Comparison of ENCODE assay signal across 13 cellular contexts in the genomic region with DNA sequence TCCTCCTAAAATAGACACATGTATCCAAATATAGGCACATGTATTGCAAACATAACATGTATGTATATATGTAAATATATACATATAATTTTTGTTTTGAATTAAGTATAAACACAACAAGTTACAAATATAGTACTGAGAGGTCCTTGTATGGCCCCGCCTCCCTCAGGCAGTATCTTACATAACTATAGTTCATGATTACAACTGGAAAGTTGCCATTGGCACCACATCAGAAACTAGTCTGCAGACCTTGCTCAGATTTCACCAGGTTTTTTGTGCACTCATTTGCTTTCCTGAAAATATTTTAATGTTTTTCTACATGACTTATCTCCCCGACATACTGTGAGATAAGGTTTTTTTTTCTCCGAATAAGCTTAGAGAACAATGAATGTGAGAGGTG. TPM values are rescaled to one million over a fixed set of nuclear protein-coding genes. Genes with fewer than 3 reads are reported as not detected.
DNase-seq lines count a peak whose midpoint lies in the region; TF ChIP-seq lines count a peak whose summit lies in the region.
"Not testable (repeated sequence)": the region's sequence is repeated elsewhere in the genome, so short reads cannot be mapped to it uniquely, and the experiment has no call there.
"Had no signal": no experiment of that assay in that cellular context is flagged by ENCODE, and none has a peak within 500 bp of the region (broad histone marks: within the 10 kb centered on the region; RNA-seq: fewer than 3 reads in every experiment).

No MANE protein-coding gene starts in this region.

- not testable (repeated sequence) for BruUV-seq in MCF 10A (replicated peaks; lab: Mats Ljungman, UMichigan)

- H3K4me3 Mint-ChIP-seq in MCF 10A (ENCODE audit: unreplicated experiment) = not testable (repeated sequence)

- TF ChIP-seq CTCF in adrenal gland (IDR thresholded peaks at IDR 0.05); MCF 10A (IDR thresholded peaks at IDR 0.05; ENCODE audit: unreplicated experiment); hepatocyte (IDR thresholded peaks at IDR 0.05; ENCODE audit: poor library complexity); liver (IDR thresholded peaks at IDR 0.05; ENCODE audit: low read depth, low read length, missing input control); stomach (IDR thresholded peaks at IDR 0.05): not testable (repeated sequence)

- H3K79me2 ChIP-seq in hepatocyte = not testable (repeated sequence)

- intact Hi-C loops in adrenal gland (cut with DNase I); MCF 10A (cut with micrococcal nuclease); stomach (cut with DNase I; ENCODE audit: low total_unique reads): not testable (repeated sequence)

- H4K20me1 ChIP-seq in hepatocyte (ENCODE audit: insufficient read depth, poor library complexity, severe bottlenecking) = not testable (repeated sequence)

- not testable (repeated sequence) for H3K36me3 Mint-ChIP-seq in MCF 10A (ENCODE audit: insufficient read depth, unreplicated experiment)

- DNase-seq in adrenal gland (peak in 6 of 7 donors; percentile 42 to 83 (median 64)), MCF 10A (ENCODE audit: unreplicated experiment) (peak; percentile 29), hepatocyte (ENCODE audit: low spot score) (peak; percentile 20), mucosa of gallbladder (ENCODE audit: low spot score) (peak; percentile 51), stomach (peak; percentile 44)

- not testable (repeated sequence) for H3K27me3 Mint-ChIP-seq in MCF 10A (ENCODE audit: insufficient read depth, unreplicated experiment)

- H3K9me3 Mint-ChIP-seq in MCF 10A (ENCODE audit: unreplicated experiment) = not testable (repeated sequence)

- not testable (repeated sequence) for H3K36me3 ChIP-seq in adrenal gland (replicated peaks in 1 of 2); hepatocyte (replicated peaks; ENCODE audit: insufficient read depth, low read depth); liver (ENCODE audit: control insufficient read depth in 4 of 4, insufficient read depth in 3 of 4, low read depth in 1 of 4, low read length in 3 of 4); stomach

- H3K27me3 ChIP-seq in adrenal gland; hepatocyte; liver (ENCODE audit: control insufficient read depth in 4 of 4, insufficient read depth in 4 of 4, low read length in 3 of 4); stomach: not testable (repeated sequence)

- H3K9me3 ChIP-seq in adrenal gland (replicated peaks in 1 of 3); hepatocyte (ENCODE audit: low read depth); liver (ENCODE audit: control insufficient read depth in 4 of 4, low read length in 3 of 4); stomach: not testable (repeated sequence)

- TF ChIP-seq POLR2A in adrenal gland (IDR thresholded peaks at IDR 0.05); stomach (IDR thresholded peaks at IDR 0.05): not testable (repeated sequence)

- not testable (repeated sequence) for H3K9me2 ChIP-seq in hepatocyte (replicated peaks; ENCODE audit: insufficient read depth)

- H2AFZ ChIP-seq in hepatocyte = not testable (repeated sequence)

- H3K4me1 ChIP-seq in adrenal gland (replicated peaks in 1 of 2); hepatocyte (ENCODE audit: insufficient read depth); stomach: not testable (repeated sequence)
- H3K4me1 ChIP-seq in liver (ENCODE audit: control insufficient read depth in 4 of 4, insufficient read depth in 4 of 4, low read length in 3 of 4) = peaks cover 10 to 56% (median 42%) of the 10 kb centered on the region in 4 donors

- not testable (repeated sequence) for H3K27ac Mint-ChIP-seq in MCF 10A (ENCODE audit: low read depth, unreplicated experiment)

- CTCF ChIA-PET in MCF 10A (lab: Yijun Ruan, JAX) = not testable (repeated sequence)

- TF ChIP-seq EP300 in stomach (IDR thresholded peaks at IDR 0.05) = not testable (repeated sequence)

- not testable (repeated sequence) for TF ChIP-seq RAD21 in liver (IDR thresholded peaks at IDR 0.05)

- H3K4me1 Mint-ChIP-seq in MCF 10A (ENCODE audit: insufficient read depth, unreplicated experiment) = not testable (repeated sequence)

- POLR2A ChIA-PET in MCF 10A (lab: Yijun Ruan, JAX) = not testable (repeated sequence)

- H3K4me2 ChIP-seq in hepatocyte = not testable (repeated sequence)

- 35 to 55% (median 40%) methylated on average over 3 of the region's 3 CpGs for WGBS in adrenal gland, 4 donors
- 75% methylated on average over 3 of the region's 3 CpGs for WGBS in hepatocyte (ENCODE audit: low lambda C conversion rate, missing lambda C conversion rate)
- 31% methylated on average over 3 of the region's 3 CpGs for WGBS in liver
- 33 to 62% (median 43%) methylated on average over 3 of the region's 3 CpGs for WGBS in stomach, 5 donors

- peak overlapping the region in 1 of 2 donors; percentile 36 for H3K9ac ChIP-seq in liver (ENCODE audit: low read depth in 1 of 2, low read length in 2 of 2)

- H3K4me3 ChIP-seq in adrenal gland; hepatocyte; liver (ENCODE audit: low read depth in 1 of 3, low read length in 3 of 3); stomach: not testable (repeated sequence)

- not testable (repeated sequence) for H3K27ac ChIP-seq in adrenal gland, hepatocyte, stomach
- H3K27ac ChIP-seq in liver (ENCODE audit: low read depth in 1 of 2, low read length in 2 of 2) = peak overlapping the region; percentile 5 to 71

TF ChIP-seq in liver, 16 proteins besides CTCF, POLR2A, EP300 and RAD21:
- peak in 1 of 2 donors; percentile 57 for TF ChIP-seq RXRA (IDR thresholded peaks at IDR 0.05)
- TF ChIP-seq SP1 (IDR thresholded peaks at IDR 0.05) = peak; percentile 9
- TF ChIP-seq, protein P1, sequence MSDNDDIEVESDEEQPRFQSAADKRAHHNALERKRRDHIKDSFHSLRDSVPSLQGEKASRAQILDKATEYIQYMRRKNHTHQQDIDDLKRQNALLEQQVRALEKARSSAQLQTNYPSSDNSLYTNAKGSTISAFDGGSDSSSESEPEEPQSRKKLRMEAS (IDR thresholded peaks at IDR 0.05) = peak; percentile 18
- TF ChIP-seq HNF4A (conservative IDR thresholded peaks at IDR 0.05) = peak; percentile 50 to 62
TF ChIP-seq in liver: peak in this region for 4; not testable (repeated sequence) for 12.

RNA-seq across cellular contexts. Expression of a gene that starts 5.2 kb away (rescaled TPM):
- total RNA-seq in adrenal gland = 1 to 10 TPM in 1 of 8 donors, under 1 TPM in 1, not detected in 6; 0.83 to 1.1 TPM
- polyA plus RNA-seq in adrenal gland = under 1 TPM in 1 of 3 donors, not detected in 2; 0.77 TPM
- total RNA-seq in MCF 10A (2022) = not detected in 2 replicates
- total RNA-seq in hepatocyte = 223 and 225 TPM in 2 replicates
- 86.4 and 145 TPM in 2 replicates for polyA plus RNA-seq in hepatocyte
- total RNA-seq in liver = 1,000 to 10,000 TPM in 1 of 2 donors, 100 to 1,000 TPM in 1; 880 to 1,208 TPM
- 1,000 to 10,000 TPM; 1,307 to 1,797 TPM for polyA plus RNA-seq in liver
- 3.9 TPM for total RNA-seq in mucosa of gallbladder
- total RNA-seq in stomach = 1 to 10 TPM in 1 of 5 donors, not detected in 4; 3.3 TPM
- polyA plus RNA-seq in stomach = not detected
- total RNA-seq: A673; CD4-positive, CD25-positive, alpha-beta regulatory T cell; Daoy had no signal
- polyA plus RNA-seq: AG04450; CD14-positive monocyte; CD4-positive, alpha-beta memory T cell; CD4-positive, CD25-positive, alpha-beta regulatory T cell; CD8-positive, alpha-beta memory T cell had no signal

RNA-seq across cellular contexts. Expression of a gene that starts 32.8 kb away (rescaled TPM):
- total RNA-seq in adrenal gland (1 to 10 TPM in 2 of 8 donors, under 1 TPM in 2, not detected in 4; 0.26 to 3.1 (median 0.90) TPM), MCF 10A (2022) (not detected in 2 replicates), hepatocyte (1.1 and 1.4 TPM in 2 replicates), liver (10 to 100 TPM; 34.7 to 62.8 TPM), mucosa of gallbladder (1.3 TPM), stomach (not detected)
- polyA plus RNA-seq in adrenal gland (under 1 TPM in 2 of 3 donors, not detected in 1; 0.10 to 0.15 TPM), hepatocyte (0.51 and 0.52 TPM in 2 replicates), liver (10 to 100 TPM in 1 of 2 donors, 1 to 10 TPM in 1; 7.9 to 13.1 TPM), stomach (under 1 TPM in 1 of 3 donors, not detected in 2; 0.25 TPM)
- total RNA-seq: A673; CD4-positive, alpha-beta memory T cell; CD4-positive, CD25-positive, alpha-beta regulatory T cell; CD8-positive, alpha-beta memory T cell; Daoy had no signal
- polyA plus RNA-seq: AG04450; CD14-positive monocyte; CD4-positive, alpha-beta memory T cell; CD4-positive, CD25-positive, alpha-beta regulatory T cell; CD8-positive, alpha-beta memory T cell had no signal

Comparison
In these comparisons a context has a peak if more than half of its experiments do, and no peak if none do; other contexts are left out.
1. RNA of a gene that starts 5.2 kb away (total RNA-seq): 880 to 1,208 TPM in liver and 223 to 225 TPM in hepatocyte; 3.9 TPM in mucosa of gallbladder (single experiment), 0.83 to 1.1 TPM in adrenal gland, not detected in MCF 10A and 3.3 TPM in stomach; every median in the first group is over 10 times any median in the second.
2. RNA of a gene that starts 32.8 kb away (total RNA-seq): 34.7 to 62.8 TPM in liver; 1.1 to 1.4 TPM in hepatocyte, 1.3 TPM in mucosa of gallbladder (single experiment), 0.26 to 3.1 TPM in adrenal gland, not detected in MCF 10A and not detected in stomach; every median in the first group is over 4 times any median in the second.
3. Peak in every context shown above with its lines, with median percentiles within 50 percentile points of each other: DNase-seq.